In genomic region chr6:139479433-139480222, GRCh38 we compare ENCODE assay signal across 23 cellular contexts.
A peak's percentile ranks its signal among the peaks of the same experiment; 100 is the strongest.
DNase-seq lines count a peak whose midpoint lies in the region; ATAC-seq and TF ChIP-seq lines count a peak whose summit lies in the region.
"Had no signal": no experiment of that assay in that cellular context is flagged by ENCODE, and none has a peak within 500 bp of the region (broad histone marks: within the 10 kb centered on the region; RNA-seq: fewer than 3 reads in every experiment).

No MANE protein-coding gene starts in this region.

- DNase-seq in GM23248 = no peak
- no peak for DNase-seq in neuronal stem cell (ENCODE audit: low spot score)
- DNase-seq in HUDEP-2 (lab: John Stamatoyannopoulos, UW; ENCODE audit: unreplicated experiment in 76 of 76) = no peak
- DNase-seq: 8988T; ACHN; CD4-positive, CD25-positive, alpha-beta regulatory T cell; NCI-H1092; NCI-H1417 treated with DMSO at 0.1 percent for 48 hours; NCI-H187; NCI-H2081 treated with DMSO at 0.1 percent for 48 hours; NCI-H2171; NCI-H226; NCI-H510A; NCI-H69; Peyer's patch; SIG-M5 had no signal

- H3K18ac ChIP-seq in neuronal stem cell (ENCODE audit: low read length) = no peak overlapping the region

- no peak overlapping the region for H4K91ac ChIP-seq in neuronal stem cell (ENCODE audit: low read depth, low read length, poor library complexity)

- H2BK15ac ChIP-seq in neuronal stem cell (ENCODE audit: low read length) = no peak overlapping the region

- H3K4me3 ChIP-seq in GM23248 = no peak overlapping the region
- no peak overlapping the region for H3K4me3 ChIP-seq in liver (ENCODE audit: low read depth in 1 of 3, low read length in 3 of 3)
- no peak overlapping the region for H3K4me3 ChIP-seq in neuronal stem cell (ENCODE audit: low read length in 2 of 2)
- H3K4me3 ChIP-seq: Peyer's patch, SK-N-MC had no signal

- H2BK5ac ChIP-seq in neuronal stem cell (ENCODE audit: low read length) = no peak overlapping the region

- TF ChIP-seq CTCF in brain (conservative IDR thresholded peaks at IDR 0.05) (no peak), liver (IDR thresholded peaks at IDR 0.05; ENCODE audit: low read depth, low read length, missing input control) (no peak)

- no peaks in the 10 kb centered on the region for H3K36me3 Mint-ChIP-seq in brain
- H3K36me3 Mint-ChIP-seq: CD4-positive, CD25-positive, alpha-beta regulatory T cell had no signal

- no peak overlapping the region for H2BK120ac ChIP-seq in neuronal stem cell (ENCODE audit: low read depth, low read length)

- peak overlapping the region; percentile 8; the same call in 1 of the 2 replicates for H2AFZ ChIP-seq in GM23248
- H2AFZ ChIP-seq in neuronal stem cell (ENCODE audit: low read length) = peak overlapping the region; percentile 14

- H3K9ac ChIP-seq in GM23248 = no peak overlapping the region
- H3K9ac ChIP-seq in liver (ENCODE audit: low read depth in 1 of 2, low read length in 2 of 2) = no peak overlapping the region
- no peak overlapping the region for H3K9ac ChIP-seq in neuronal stem cell (ENCODE audit: low read depth, low read length, poor library complexity)

- peaks cover 0 to 8% (median 0%) of the 10 kb centered on the region in 5 experiments for H3K9me3 Mint-ChIP-seq in brain
- H3K9me3 Mint-ChIP-seq: IgD-negative memory B cell had no signal

- no peaks in the 10 kb centered on the region for H3K36me3 ChIP-seq in GM23248 (ENCODE audit: low read depth)
- H3K36me3 ChIP-seq in liver (ENCODE audit: control insufficient read depth in 4 of 4, insufficient read depth in 3 of 4, low read depth in 1 of 4, low read length in 3 of 4) = no peaks in the 10 kb centered on the region
- no peaks in the 10 kb centered on the region for H3K36me3 ChIP-seq in neuronal stem cell (replicated peaks in 1 of 2; ENCODE audit: control insufficient read depth in 2 of 2, insufficient read depth in 2 of 2, low read length in 2 of 2)
- H3K36me3 ChIP-seq: Peyer's patch had no signal

- no peak overlapping the region for H3K4me3 Mint-ChIP-seq in brain
- H3K4me3 Mint-ChIP-seq: CD4-positive, CD25-positive, alpha-beta regulatory T cell; IgD-negative memory B cell had no signal

- H3K9me2 ChIP-seq in GM23248 (ENCODE audit: insufficient read depth) = no peaks in the 10 kb centered on the region

- H3K79me1 ChIP-seq in neuronal stem cell (ENCODE audit: low read depth, low read length) = no peaks in the 10 kb centered on the region

- H3K4me1 Mint-ChIP-seq in brain = peaks cover 53% of the 10 kb centered on the region
- H3K4me1 Mint-ChIP-seq: IgD-negative memory B cell had no signal

- in situ Hi-C loops in GM23248 (cut with MboI) = no loop called here

- no peak for TF ChIP-seq RAD21 in liver (IDR thresholded peaks at IDR 0.05)

- no peaks in the 10 kb centered on the region for H3F3A ChIP-seq in GM23248 (ENCODE audit: insufficient read depth)

- H4K8ac ChIP-seq in neuronal stem cell (ENCODE audit: low read depth, low read length) = no peak overlapping the region

- no peaks in the 10 kb centered on the region for H3K79me2 ChIP-seq in GM23248 (ENCODE audit: insufficient read depth)

- H2AK5ac ChIP-seq in neuronal stem cell (ENCODE audit: low read depth, low read length) = no peak overlapping the region

- H3K9me3 ChIP-seq in GM23248 (ENCODE audit: low read depth) (no peaks in the 10 kb centered on the region), liver (ENCODE audit: control insufficient read depth in 4 of 4, low read length in 3 of 4) (no peaks in the 10 kb centered on the region), neuronal stem cell (replicated peaks in 1 of 2; ENCODE audit: control insufficient read depth in 2 of 2, insufficient read depth in 1 of 2, low read depth in 1 of 2, low read length in 2 of 2) (no peaks in the 10 kb centered on the region)
- H3K9me3 ChIP-seq: Peyer's patch had no signal

- no peak overlapping the region for H3K14ac ChIP-seq in neuronal stem cell (ENCODE audit: low read length)

- H3K27me3 ChIP-seq in GM23248 (replicated peaks; ENCODE audit: insufficient read depth) (no peaks in the 10 kb centered on the region), liver (ENCODE audit: control insufficient read depth in 4 of 4, insufficient read depth in 4 of 4, low read length in 3 of 4) (no peaks in the 10 kb centered on the region), neuronal stem cell (ENCODE audit: control insufficient read depth in 3 of 3, insufficient read depth in 3 of 3, low read depth in 1 of 3, low read length in 3 of 3) (no peaks in the 10 kb centered on the region)
- H3K27me3 ChIP-seq: Peyer's patch had no signal

- ATAC-seq in GM21528 (IDR thresholded peaks at IDR 0.05; ENCODE audit: low FRiP score, unreplicated experiment) (no peak), GM18520 (IDR thresholded peaks at IDR 0.05; ENCODE audit: unreplicated experiment) (no peak), HG03442 (IDR thresholded peaks at IDR 0.05; ENCODE audit: unreplicated experiment) (no peak)

- H3K4ac ChIP-seq in neuronal stem cell (ENCODE audit: low read length) = no peak overlapping the region

- no peaks in the 10 kb centered on the region for H4K20me1 ChIP-seq in GM23248 (ENCODE audit: insufficient read depth)

- no peak overlapping the region for H3K27ac ChIP-seq in GM23248
- peak overlapping the region; percentile 51 to 63 for H3K27ac ChIP-seq in liver (ENCODE audit: low read depth in 1 of 2, low read length in 2 of 2)
- H3K27ac ChIP-seq in neuronal stem cell (replicated peaks; ENCODE audit: low read length) = no peak overlapping the region
- H3K27ac ChIP-seq: Peyer's patch, SK-N-MC had no signal

- H3K4me1 ChIP-seq in GM23248 (ENCODE audit: insufficient read depth) = peaks cover 3% of the 10 kb centered on the region
- H3K4me1 ChIP-seq in liver (ENCODE audit: control insufficient read depth in 4 of 4, insufficient read depth in 4 of 4, low read length in 3 of 4) = peaks cover 8 to 44% (median 32%) of the 10 kb centered on the region in 4 donors
- H3K4me1 ChIP-seq in neuronal stem cell (ENCODE audit: control insufficient read depth in 2 of 2, insufficient read depth in 1 of 2, low read depth in 1 of 2, low read length in 2 of 2) = peaks cover 19 to 48% of the 10 kb centered on the region in 2 donors
- H3K4me1 ChIP-seq: Peyer's patch had no signal

- 86 to 89% methylated on average over 8 of the region's 8 CpGs for WGBS in GM23248 (ENCODE audit: low coverage in 1 of 2, low lambda C conversion rate in 2 of 2, missing lambda C conversion rate in 2 of 2), 2 experiments
- WGBS in liver = 88% methylated on average over 8 of the region's 8 CpGs
- no CpG with 5 or more reads among the region's 8 CpGs for WGBS in neuronal stem cell (ENCODE audit: extremely low coverage in 2 of 2, insufficient read length in 2 of 2, insufficient replicate concordance in 1 of 2), 2 donors

- H3K27me3 Mint-ChIP-seq in brain = peaks cover 3% of the 10 kb centered on the region
- H3K27me3 Mint-ChIP-seq: IgD-negative memory B cell had no signal

- no peak overlapping the region for H2BK12ac ChIP-seq in neuronal stem cell (ENCODE audit: low read length)

- H3K4me2 ChIP-seq in GM23248 (ENCODE audit: unreplicated experiment) (no peak overlapping the region), neuronal stem cell (ENCODE audit: insufficient read depth, low read length, poor library complexity, severe bottlenecking) (no peak overlapping the region)

- no peak overlapping the region for H3K23ac ChIP-seq in neuronal stem cell (ENCODE audit: low read depth, low read length, poor library complexity)

- peak overlapping the region in 3 of 5 experiments; percentile 33 to 84 (median 46) for H3K27ac Mint-ChIP-seq in brain
- H3K27ac Mint-ChIP-seq: CD4-positive, CD25-positive, alpha-beta regulatory T cell had no signal

TF ChIP-seq in liver, 16 proteins besides CTCF, POLR2A, EP300 and RAD21:
- TF ChIP-seq HNF4A (conservative IDR thresholded peaks at IDR 0.05) (no peak), NR2F2 (IDR thresholded peaks at IDR 0.05) (no peak), FOXA1 (IDR thresholded peaks at IDR 0.05) (no peak), FOXA2 (IDR thresholded peaks at IDR 0.05) (no peak), TAF1 (conservative IDR thresholded peaks at IDR 0.05) (no peak), HNF4G (IDR thresholded peaks at IDR 0.05) (no peak), JUND (IDR thresholded peaks at IDR 0.05) (no peak), EGR1 (IDR thresholded peaks at IDR 0.05; ENCODE audit: low read depth in 2 of 2) (no peak), SP1 (IDR thresholded peaks at IDR 0.05) (no peak), YY1 (IDR thresholded peaks at IDR 0.05) (no peak), MAX (IDR thresholded peaks at IDR 0.05) (no peak), RXRA (IDR thresholded peaks at IDR 0.05) (no peak)
- TF ChIP-seq, protein P1, sequence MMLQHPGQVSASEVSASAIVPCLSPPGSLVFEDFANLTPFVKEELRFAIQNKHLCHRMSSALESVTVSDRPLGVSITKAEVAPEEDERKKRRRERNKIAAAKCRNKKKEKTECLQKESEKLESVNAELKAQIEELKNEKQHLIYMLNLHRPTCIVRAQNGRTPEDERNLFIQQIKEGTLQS (IDR thresholded peaks at IDR 0.05) = no peak
- TF ChIP-seq, protein P2, sequence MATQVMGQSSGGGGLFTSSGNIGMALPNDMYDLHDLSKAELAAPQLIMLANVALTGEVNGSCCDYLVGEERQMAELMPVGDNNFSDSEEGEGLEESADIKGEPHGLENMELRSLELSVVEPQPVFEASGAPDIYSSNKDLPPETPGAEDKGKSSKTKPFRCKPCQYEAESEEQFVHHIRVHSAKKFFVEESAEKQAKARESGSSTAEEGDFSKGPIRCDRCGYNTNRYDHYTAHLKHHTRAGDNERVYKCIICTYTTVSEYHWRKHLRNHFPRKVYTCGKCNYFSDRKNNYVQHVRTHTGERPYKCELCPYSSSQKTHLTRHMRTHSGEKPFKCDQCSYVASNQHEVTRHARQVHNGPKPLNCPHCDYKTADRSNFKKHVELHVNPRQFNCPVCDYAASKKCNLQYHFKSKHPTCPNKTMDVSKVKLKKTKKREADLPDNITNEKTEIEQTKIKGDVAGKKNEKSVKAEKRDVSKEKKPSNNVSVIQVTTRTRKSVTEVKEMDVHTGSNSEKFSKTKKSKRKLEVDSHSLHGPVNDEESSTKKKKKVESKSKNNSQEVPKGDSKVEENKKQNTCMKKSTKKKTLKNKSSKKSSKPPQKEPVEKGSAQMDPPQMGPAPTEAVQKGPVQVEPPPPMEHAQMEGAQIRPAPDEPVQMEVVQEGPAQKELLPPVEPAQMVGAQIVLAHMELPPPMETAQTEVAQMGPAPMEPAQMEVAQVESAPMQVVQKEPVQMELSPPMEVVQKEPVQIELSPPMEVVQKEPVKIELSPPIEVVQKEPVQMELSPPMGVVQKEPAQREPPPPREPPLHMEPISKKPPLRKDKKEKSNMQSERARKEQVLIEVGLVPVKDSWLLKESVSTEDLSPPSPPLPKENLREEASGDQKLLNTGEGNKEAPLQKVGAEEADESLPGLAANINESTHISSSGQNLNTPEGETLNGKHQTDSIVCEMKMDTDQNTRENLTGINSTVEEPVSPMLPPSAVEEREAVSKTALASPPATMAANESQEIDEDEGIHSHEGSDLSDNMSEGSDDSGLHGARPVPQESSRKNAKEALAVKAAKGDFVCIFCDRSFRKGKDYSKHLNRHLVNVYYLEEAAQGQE (IDR thresholded peaks at IDR 0.05) = no peak
TF ChIP-seq in liver: peak in this region for 0.

Comparison
In these comparisons a context has a peak if more than half of its experiments do, and no peak if none do; other contexts are left out.
1. H3K27ac ChIP-seq: peak in liver (2 of 2); none in GM23248 (single experiment) and neuronal stem cell (single experiment).